1 cellular context compared by ENCODE assay signal in the genomic region with DNA sequence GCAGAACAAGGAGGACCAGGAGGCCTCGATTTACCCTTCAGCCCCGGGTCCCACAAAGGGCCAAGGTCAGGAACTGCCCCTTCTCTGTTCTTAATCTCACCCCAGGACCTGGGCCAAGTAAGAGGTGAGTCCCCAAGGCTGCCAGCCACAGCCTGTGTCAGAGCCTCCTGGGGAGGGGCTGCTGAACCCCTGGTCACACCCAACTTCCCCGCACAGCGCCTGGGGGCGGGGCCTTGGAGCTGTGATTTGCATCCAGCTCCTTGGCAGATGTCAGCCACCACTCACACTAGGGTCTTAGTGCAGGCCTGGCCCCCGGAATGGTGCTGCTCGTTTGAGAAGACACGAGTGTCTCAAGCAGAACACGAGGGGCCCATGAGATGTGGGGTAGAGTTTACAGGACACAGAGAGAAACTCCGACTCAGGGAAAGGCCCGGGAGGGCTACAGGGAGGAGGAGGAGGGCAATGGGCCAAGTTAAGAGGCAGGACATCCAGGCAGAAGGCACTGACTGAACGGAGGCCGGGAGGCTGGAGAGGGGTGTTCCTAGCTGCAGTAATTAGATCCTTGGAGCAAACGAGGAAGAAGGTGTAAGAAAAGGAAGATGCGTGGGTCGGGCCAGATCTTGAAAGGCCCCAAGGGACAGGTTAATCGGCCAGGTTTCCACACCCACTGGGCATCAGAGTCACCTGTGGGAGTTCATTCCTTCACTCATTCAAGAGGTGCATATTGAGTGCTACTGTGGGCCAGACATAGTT.
TF ChIP-seq lines count a peak whose summit lies in the region.

No MANE protein-coding gene starts in this region.

TF ChIP-seq in GM12878, 131 proteins besides CTCF, POLR2A, EP300 and RAD21:
- TF ChIP-seq MEF2B (IDR thresholded peaks at IDR 0.05; ENCODE audit: partially characterized antibody, poor library complexity, severe bottlenecking) (peak; percentile 44), BRCA1 (IDR thresholded peaks at IDR 0.05; ENCODE audit: low read depth, low read length) (no peak)
